1 cellular context compared by ENCODE assay signal in the genomic region with DNA sequence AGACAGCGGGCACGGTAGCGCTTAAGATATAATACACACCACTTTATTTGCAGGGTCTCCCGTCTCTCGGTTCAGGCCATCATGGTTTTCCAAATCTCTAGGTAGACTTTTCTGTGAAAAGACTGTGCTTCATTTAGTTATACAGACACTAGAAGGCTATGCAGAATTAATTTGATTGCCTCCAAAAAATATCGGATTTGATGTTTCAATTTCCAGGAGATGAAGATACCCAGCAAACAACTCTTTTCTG.
TF ChIP-seq lines count a peak whose summit lies in the region.

No MANE protein-coding gene starts in this region.

TF ChIP-seq in GM23338, 12 proteins besides CTCF, POLR2A, EP300 and RAD21:
- TF ChIP-seq, protein P1, sequence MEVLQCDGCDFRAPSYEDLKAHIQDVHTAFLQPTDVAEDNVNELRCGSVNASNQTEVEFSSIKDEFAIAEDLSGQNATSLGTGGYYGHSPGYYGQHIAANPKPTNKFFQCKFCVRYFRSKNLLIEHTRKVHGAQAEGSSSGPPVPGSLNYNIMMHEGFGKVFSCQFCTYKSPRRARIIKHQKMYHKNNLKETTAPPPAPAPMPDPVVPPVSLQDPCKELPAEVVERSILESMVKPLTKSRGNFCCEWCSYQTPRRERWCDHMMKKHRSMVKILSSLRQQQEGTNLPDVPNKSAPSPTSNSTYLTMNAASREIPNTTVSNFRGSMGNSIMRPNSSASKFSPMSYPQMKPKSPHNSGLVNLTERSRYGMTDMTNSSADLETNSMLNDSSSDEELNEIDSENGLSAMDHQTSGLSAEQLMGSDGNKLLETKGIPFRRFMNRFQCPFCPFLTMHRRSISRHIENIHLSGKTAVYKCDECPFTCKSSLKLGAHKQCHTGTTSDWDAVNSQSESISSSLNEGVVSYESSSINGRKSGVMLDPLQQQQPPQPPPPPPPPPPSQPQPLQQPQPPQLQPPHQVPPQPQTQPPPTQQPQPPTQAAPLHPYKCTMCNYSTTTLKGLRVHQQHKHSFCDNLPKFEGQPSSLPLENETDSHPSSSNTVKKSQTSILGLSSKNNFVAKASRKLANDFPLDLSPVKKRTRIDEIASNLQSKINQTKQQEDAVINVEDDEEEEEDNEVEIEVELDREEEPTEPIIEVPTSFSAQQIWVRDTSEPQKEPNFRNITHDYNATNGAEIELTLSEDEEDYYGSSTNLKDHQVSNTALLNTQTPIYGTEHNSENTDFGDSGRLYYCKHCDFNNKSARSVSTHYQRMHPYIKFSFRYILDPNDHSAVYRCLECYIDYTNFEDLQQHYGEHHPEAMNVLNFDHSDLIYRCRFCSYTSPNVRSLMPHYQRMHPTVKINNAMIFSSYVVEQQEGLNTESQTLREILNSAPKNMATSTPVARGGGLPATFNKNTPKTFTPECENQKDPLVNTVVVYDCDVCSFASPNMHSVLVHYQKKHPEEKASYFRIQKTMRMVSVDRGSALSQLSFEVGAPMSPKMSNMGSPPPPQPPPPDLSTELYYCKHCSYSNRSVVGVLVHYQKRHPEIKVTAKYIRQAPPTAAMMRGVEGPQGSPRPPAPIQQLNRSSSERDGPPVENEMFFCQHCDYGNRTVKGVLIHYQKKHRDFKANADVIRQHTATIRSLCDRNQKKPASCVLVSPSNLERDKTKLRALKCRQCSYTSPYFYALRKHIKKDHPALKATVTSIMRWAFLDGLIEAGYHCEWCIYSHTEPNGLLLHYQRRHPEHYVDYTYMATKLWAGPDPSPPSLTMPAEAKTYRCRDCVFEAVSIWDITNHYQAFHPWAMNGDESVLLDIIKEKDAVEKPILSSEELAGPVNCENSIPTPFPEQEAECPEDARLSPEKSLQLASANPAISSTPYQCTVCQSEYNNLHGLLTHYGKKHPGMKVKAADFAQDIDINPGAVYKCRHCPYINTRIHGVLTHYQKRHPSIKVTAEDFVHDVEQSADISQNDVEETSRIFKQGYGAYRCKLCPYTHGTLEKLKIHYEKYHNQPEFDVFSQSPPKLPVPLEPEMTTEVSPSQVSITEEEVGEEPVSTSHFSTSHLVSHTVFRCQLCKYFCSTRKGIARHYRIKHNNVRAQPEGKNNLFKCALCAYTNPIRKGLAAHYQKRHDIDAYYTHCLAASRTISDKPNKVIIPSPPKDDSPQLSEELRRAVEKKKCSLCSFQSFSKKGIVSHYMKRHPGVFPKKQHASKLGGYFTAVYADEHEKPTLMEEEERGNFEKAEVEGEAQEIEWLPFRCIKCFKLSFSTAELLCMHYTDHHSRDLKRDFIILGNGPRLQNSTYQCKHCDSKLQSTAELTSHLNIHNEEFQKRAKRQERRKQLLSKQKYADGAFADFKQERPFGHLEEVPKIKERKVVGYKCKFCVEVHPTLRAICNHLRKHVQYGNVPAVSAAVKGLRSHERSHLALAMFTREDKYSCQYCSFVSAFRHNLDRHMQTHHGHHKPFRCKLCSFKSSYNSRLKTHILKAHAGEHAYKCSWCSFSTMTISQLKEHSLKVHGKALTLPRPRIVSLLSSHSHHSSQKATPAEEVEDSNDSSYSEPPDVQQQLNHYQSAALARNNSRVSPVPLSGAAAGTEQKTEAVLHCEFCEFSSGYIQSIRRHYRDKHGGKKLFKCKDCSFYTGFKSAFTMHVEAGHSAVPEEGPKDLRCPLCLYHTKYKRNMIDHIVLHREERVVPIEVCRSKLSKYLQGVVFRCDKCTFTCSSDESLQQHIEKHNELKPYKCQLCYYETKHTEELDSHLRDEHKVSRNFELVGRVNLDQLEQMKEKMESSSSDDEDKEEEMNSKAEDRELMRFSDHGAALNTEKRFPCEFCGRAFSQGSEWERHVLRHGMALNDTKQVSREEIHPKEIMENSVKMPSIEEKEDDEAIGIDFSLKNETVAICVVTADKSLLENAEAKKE (CRISPR knock-in tag; IDR thresholded peaks at IDR 0.05) = no peak
- TF ChIP-seq NANOG (IDR thresholded peaks at IDR 0.05; ENCODE audit: borderline replicate concordance) = no peak
- TF ChIP-seq, protein P2, sequence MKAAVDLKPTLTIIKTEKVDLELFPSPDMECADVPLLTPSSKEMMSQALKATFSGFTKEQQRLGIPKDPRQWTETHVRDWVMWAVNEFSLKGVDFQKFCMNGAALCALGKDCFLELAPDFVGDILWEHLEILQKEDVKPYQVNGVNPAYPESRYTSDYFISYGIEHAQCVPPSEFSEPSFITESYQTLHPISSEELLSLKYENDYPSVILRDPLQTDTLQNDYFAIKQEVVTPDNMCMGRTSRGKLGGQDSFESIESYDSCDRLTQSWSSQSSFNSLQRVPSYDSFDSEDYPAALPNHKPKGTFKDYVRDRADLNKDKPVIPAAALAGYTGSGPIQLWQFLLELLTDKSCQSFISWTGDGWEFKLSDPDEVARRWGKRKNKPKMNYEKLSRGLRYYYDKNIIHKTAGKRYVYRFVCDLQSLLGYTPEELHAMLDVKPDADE (IDR thresholded peaks at IDR 0.05) = no peak
- TF ChIP-seq, protein P3, sequence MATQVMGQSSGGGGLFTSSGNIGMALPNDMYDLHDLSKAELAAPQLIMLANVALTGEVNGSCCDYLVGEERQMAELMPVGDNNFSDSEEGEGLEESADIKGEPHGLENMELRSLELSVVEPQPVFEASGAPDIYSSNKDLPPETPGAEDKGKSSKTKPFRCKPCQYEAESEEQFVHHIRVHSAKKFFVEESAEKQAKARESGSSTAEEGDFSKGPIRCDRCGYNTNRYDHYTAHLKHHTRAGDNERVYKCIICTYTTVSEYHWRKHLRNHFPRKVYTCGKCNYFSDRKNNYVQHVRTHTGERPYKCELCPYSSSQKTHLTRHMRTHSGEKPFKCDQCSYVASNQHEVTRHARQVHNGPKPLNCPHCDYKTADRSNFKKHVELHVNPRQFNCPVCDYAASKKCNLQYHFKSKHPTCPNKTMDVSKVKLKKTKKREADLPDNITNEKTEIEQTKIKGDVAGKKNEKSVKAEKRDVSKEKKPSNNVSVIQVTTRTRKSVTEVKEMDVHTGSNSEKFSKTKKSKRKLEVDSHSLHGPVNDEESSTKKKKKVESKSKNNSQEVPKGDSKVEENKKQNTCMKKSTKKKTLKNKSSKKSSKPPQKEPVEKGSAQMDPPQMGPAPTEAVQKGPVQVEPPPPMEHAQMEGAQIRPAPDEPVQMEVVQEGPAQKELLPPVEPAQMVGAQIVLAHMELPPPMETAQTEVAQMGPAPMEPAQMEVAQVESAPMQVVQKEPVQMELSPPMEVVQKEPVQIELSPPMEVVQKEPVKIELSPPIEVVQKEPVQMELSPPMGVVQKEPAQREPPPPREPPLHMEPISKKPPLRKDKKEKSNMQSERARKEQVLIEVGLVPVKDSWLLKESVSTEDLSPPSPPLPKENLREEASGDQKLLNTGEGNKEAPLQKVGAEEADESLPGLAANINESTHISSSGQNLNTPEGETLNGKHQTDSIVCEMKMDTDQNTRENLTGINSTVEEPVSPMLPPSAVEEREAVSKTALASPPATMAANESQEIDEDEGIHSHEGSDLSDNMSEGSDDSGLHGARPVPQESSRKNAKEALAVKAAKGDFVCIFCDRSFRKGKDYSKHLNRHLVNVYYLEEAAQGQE (IDR thresholded peaks at IDR 0.05; ENCODE audit: unreplicated experiment) = no peak
- TF ChIP-seq ZNF331 (CRISPR knock-in tag; IDR thresholded peaks at IDR 0.05; ENCODE audit: low read depth) = no peak
- no peak for TF ChIP-seq EZH2phosphoT487 (IDR thresholded peaks at IDR 0.05; ENCODE audit: unreplicated experiment)
- no peak for TF ChIP-seq POLR2AphosphoS5 (IDR thresholded peaks at IDR 0.05; ENCODE audit: low read depth)
- TF ChIP-seq STAT1 (IDR thresholded peaks at IDR 0.05; ENCODE audit: unreplicated experiment) = no peak
- TF ChIP-seq JUNB (IDR thresholded peaks at IDR 0.05; ENCODE audit: unreplicated experiment) = no peak
- TF ChIP-seq CREB1 (CRISPR knock-in tag; IDR thresholded peaks at IDR 0.05; ENCODE audit: low read depth) = no peak
- TF ChIP-seq EZH2 (IDR thresholded peaks at IDR 0.05; ENCODE audit: low read depth, unreplicated experiment) = no peak
